ENCODE assay signal across 24 cellular contexts in genomic region chr20:36623444-36623843, GRCh38. TPM values are rescaled to one million over a fixed set of nuclear protein-coding genes. Genes with fewer than 3 reads are reported as not detected.
DNase-seq lines count a peak whose midpoint lies in the region; ATAC-seq lines count a peak whose summit lies in the region.
"Had no signal": no experiment of that assay in that cellular context is flagged by ENCODE, and none has a peak within 500 bp of the region (broad histone marks: within the 10 kb centered on the region; RNA-seq: fewer than 3 reads in every experiment).

No MANE protein-coding gene starts in this region.

- CTCF ChIA-PET in CD4-positive, alpha-beta memory T cell (lab: Charles Lee; ENCODE audit: partially characterized antibody): interaction anchor here (0.6 to 2.1 kb wide), 6 partner anchors 9 to 22 kb away, joined by 3 to 6 read pairs (median 4); partner anchors contain the start of genes RAB5IF and SLA2
- CTCF ChIA-PET in naive thymus-derived CD4-positive, alpha-beta T cell (lab: Charles Lee): interaction anchor here (0.6 to 0.7 kb wide), 4 partner anchors 10 to 1368 kb away, joined by 3 to 5 read pairs (median 4); no protein-coding TSS in a partner anchor

- H3K9me3 Mint-ChIP-seq in CD4-positive, alpha-beta memory T cell: peaks cover 0 to 2% (median 0%) of the 10 kb centered on the region in 8 donors
- H3K9me3 Mint-ChIP-seq in activated T-helper 2 cell treated with anti-CD3 and anti-CD28 coated beads, Interferon-gamma antibody, Interleukin-2, Interleukin-4, amounts not matched to agents 10 μg/mL and 5 μg/mL and 100 μg/mL, durations not matched to agents 14 hours and 24 hours and 36 hours: no peaks in the 10 kb centered on the region
- H3K9me3 Mint-ChIP-seq in naive thymus-derived CD4-positive, alpha-beta T cell: no peaks in the 10 kb centered on the region
- H3K9me3 Mint-ChIP-seq: IgD-negative memory B cell; memory B cell; stimulated activated memory B cell treated with anti-CD40 and anti-IgM and Interleukin-4, amounts not matched to agents 10 μg/mL and 1 μg/mL and 100 μg/mL, for 72 hours had no signal

- H3K27ac Mint-ChIP-seq in CD4-positive, alpha-beta memory T cell: peak overlapping the region; percentile 21 to 87 (median 43)
- H3K27ac Mint-ChIP-seq in activated T-helper 2 cell treated with anti-CD3 and anti-CD28 coated beads, Interferon-gamma antibody, Interleukin-2, Interleukin-4, amounts not matched to agents 10 μg/mL and 5 μg/mL and 100 μg/mL, durations not matched to agents 14 hours and 24 hours and 36 hours: peak overlapping the region; percentile 52
- peak overlapping the region; percentile 40 to 87 (median 76) for H3K27ac Mint-ChIP-seq in naive thymus-derived CD4-positive, alpha-beta T cell
- H3K27ac Mint-ChIP-seq: memory B cell; stimulated activated memory B cell treated with anti-CD40 and anti-IgM and Interleukin-4, amounts not matched to agents 10 μg/mL and 1 μg/mL and 100 μg/mL, for 72 hours had no signal

- DNase-seq in DMS53 (lab: John Stamatoyannopoulos, UW): peak; percentile 29
- no peak for DNase-seq in DMS53 treated with DMSO at 0.1 percent for 48 hours (lab: John Stamatoyannopoulos, UW; ENCODE audit: unreplicated experiment)
- no peak for DNase-seq in CD4-positive, alpha-beta memory T cell
- DNase-seq in activated T-helper 2 cell treated with anti-CD3 and anti-CD28 coated beads, Interferon-gamma antibody, Interleukin-2, Interleukin-4, amounts not matched to agents 10 μg/mL and 5 μg/mL and 100 μg/mL, durations not matched to agents 14 hours and 24 hours and 36 hours (ENCODE audit: low spot score): no peak
- no peak for DNase-seq in naive thymus-derived CD4-positive, alpha-beta T cell
- no peak for DNase-seq in NCI-H2227 (lab: John Stamatoyannopoulos, UW; ENCODE audit: unreplicated experiment)
- DNase-seq in NCI-H526 treated with DMSO at 0.1 percent for 48 hours (lab: John Stamatoyannopoulos, UW): no peak
- DNase-seq: 8988T; esophagus squamous epithelium; gastrocnemius medialis; NCI-H1048; NCI-H187; NCI-H2171 treated with DMSO at 0.1 percent for 48 hours; NCI-H524 treated with DMSO at 0.1 percent for 48 hours; stimulated activated CD4-positive, alpha-beta T cell treated with anti-CD3 and anti-CD28 coated beads, Interleukin-12 subunit alpha, Interleukin-12 subunit beta, amount 100 ng/mL, for 4 hours; stimulated activated CD4-positive, alpha-beta T cell treated with anti-CD3 and anti-CD28 coated beads, Interleukin-4, amount 100 ng/mL, for 24 hours; T-helper 9 cell; WERI-Rb-1 had no signal

- H3K27ac ChIP-seq in CD4-positive, alpha-beta memory T cell (ENCODE audit: low read depth, low read length): no peak overlapping the region
- peak overlapping the region; percentile 23 for H3K27ac ChIP-seq in naive thymus-derived CD4-positive, alpha-beta T cell (ENCODE audit: low read depth, low read length)
- H3K27ac ChIP-seq: gastrocnemius medialis, WERI-Rb-1 had no signal

- H3K27me3 Mint-ChIP-seq in CD4-positive, alpha-beta memory T cell: no peaks in the 10 kb centered on the region
- H3K27me3 Mint-ChIP-seq in activated T-helper 2 cell treated with anti-CD3 and anti-CD28 coated beads, Interferon-gamma antibody, Interleukin-2, Interleukin-4, amounts not matched to agents 10 μg/mL and 5 μg/mL and 100 μg/mL, durations not matched to agents 14 hours and 24 hours and 36 hours (ENCODE audit: low read depth): no peaks in the 10 kb centered on the region
- no peaks in the 10 kb centered on the region for H3K27me3 Mint-ChIP-seq in naive thymus-derived CD4-positive, alpha-beta T cell
- H3K27me3 Mint-ChIP-seq: IgD-negative memory B cell; memory B cell; progenitor cell of endocrine pancreas; stimulated activated memory B cell treated with anti-CD40 and anti-IgM and Interleukin-4, amounts not matched to agents 10 μg/mL and 1 μg/mL and 100 μg/mL, for 72 hours had no signal

- H3K4me1 ChIP-seq in CD4-positive, alpha-beta memory T cell (ENCODE audit: insufficient read depth, low read length): peaks cover 17% of the 10 kb centered on the region
- peaks cover 5 to 10% of the 10 kb centered on the region in 2 donors for H3K4me1 ChIP-seq in naive thymus-derived CD4-positive, alpha-beta T cell (ENCODE audit: control insufficient read depth in 2 of 2, insufficient read depth in 2 of 2, low read length in 2 of 2)
- H3K4me1 ChIP-seq: gastrocnemius medialis had no signal

- intact Hi-C loops in CD4-positive, alpha-beta memory T cell (cut with micrococcal nuclease): no loop called here
- intact Hi-C loops in activated T-helper 2 cell treated with anti-CD3 and anti-CD28 coated beads, Interferon-gamma antibody, Interleukin-2, Interleukin-4, amounts not matched to agents 10 μg/mL and 5 μg/mL and 100 μg/mL, durations not matched to agents 14 hours and 24 hours and 36 hours (cut with micrococcal nuclease): no loop called here
- intact Hi-C loops in naive thymus-derived CD4-positive, alpha-beta T cell (cut with micrococcal nuclease): no loop called here

- no peak overlapping the region for H3K4me3 ChIP-seq in CD4-positive, alpha-beta memory T cell (ENCODE audit: low read length in 2 of 2)
- H3K4me3 ChIP-seq in naive thymus-derived CD4-positive, alpha-beta T cell (ENCODE audit: low read length): no peak overlapping the region
- H3K4me3 ChIP-seq: esophagus squamous epithelium, gastrocnemius medialis had no signal

- no peak overlapping the region for H3K4me3 Mint-ChIP-seq in CD4-positive, alpha-beta memory T cell
- no peak overlapping the region for H3K4me3 Mint-ChIP-seq in activated T-helper 2 cell treated with anti-CD3 and anti-CD28 coated beads, Interferon-gamma antibody, Interleukin-2, Interleukin-4, amounts not matched to agents 10 μg/mL and 5 μg/mL and 100 μg/mL, durations not matched to agents 14 hours and 24 hours and 36 hours (ENCODE audit: low read depth)
- H3K4me3 Mint-ChIP-seq in naive thymus-derived CD4-positive, alpha-beta T cell: no peak overlapping the region
- H3K4me3 Mint-ChIP-seq: IgD-negative memory B cell; memory B cell; stimulated activated memory B cell treated with anti-CD40 and anti-IgM and Interleukin-4, amounts not matched to agents 10 μg/mL and 1 μg/mL and 100 μg/mL, for 72 hours had no signal

- H3K9me3 ChIP-seq in CD4-positive, alpha-beta memory T cell (ENCODE audit: control insufficient read depth in 1 of 2, low read length in 2 of 2): no peaks in the 10 kb centered on the region
- H3K9me3 ChIP-seq in naive thymus-derived CD4-positive, alpha-beta T cell (ENCODE audit: control insufficient read depth in 2 of 3, low read length in 3 of 3): no peaks in the 10 kb centered on the region
- H3K9me3 ChIP-seq: esophagus squamous epithelium, gastrocnemius medialis, neutrophil had no signal

- peaks cover 12 to 49% (median 29%) of the 10 kb centered on the region in 4 donors for H3K4me1 Mint-ChIP-seq in CD4-positive, alpha-beta memory T cell
- peaks cover 12% of the 10 kb centered on the region for H3K4me1 Mint-ChIP-seq in activated T-helper 2 cell treated with anti-CD3 and anti-CD28 coated beads, Interferon-gamma antibody, Interleukin-2, Interleukin-4, amounts not matched to agents 10 μg/mL and 5 μg/mL and 100 μg/mL, durations not matched to agents 14 hours and 24 hours and 36 hours (ENCODE audit: low read depth)
- peaks cover 18 to 44% (median 39%) of the 10 kb centered on the region in 7 donors for H3K4me1 Mint-ChIP-seq in naive thymus-derived CD4-positive, alpha-beta T cell
- H3K4me1 Mint-ChIP-seq: stimulated activated memory B cell treated with anti-CD40 and anti-IgM and Interleukin-4, amounts not matched to agents 10 μg/mL and 1 μg/mL and 100 μg/mL, for 72 hours had no signal

- no peak for ATAC-seq in naive thymus-derived CD4-positive, alpha-beta T cell
- ATAC-seq in GM18517 (IDR thresholded peaks at IDR 0.05; ENCODE audit: unreplicated experiment): no peak
- ATAC-seq: stimulated activated memory B cell treated with anti-CD40 and anti-IgM and Interleukin-4, amounts not matched to agents 10 μg/mL and 1 μg/mL and 100 μg/mL, for 72 hours had no signal

- POLR2A ChIA-PET in CD4-positive, alpha-beta memory T cell (lab: Charles Lee; ENCODE audit: partially characterized antibody): interaction anchor here (0.6 to 2.2 kb wide), 3 partner anchors 15 to 65 kb away, joined by 3 to 8 read pairs (median 4); partner anchors contain the start of gene RAB5IF
- POLR2A ChIA-PET in naive thymus-derived CD4-positive, alpha-beta T cell (lab: Charles Lee): interaction anchor here (0.6 to 1.4 kb wide), 3 partner anchors 11 to 101 kb away, joined by 3 to 6 read pairs (median 6); partner anchors contain the start of gene SLA2

- peaks cover 37 to 50% of the 10 kb centered on the region in 2 donors for H3K36me3 Mint-ChIP-seq in CD4-positive, alpha-beta memory T cell
- H3K36me3 Mint-ChIP-seq in activated T-helper 2 cell treated with anti-CD3 and anti-CD28 coated beads, Interferon-gamma antibody, Interleukin-2, Interleukin-4, amounts not matched to agents 10 μg/mL and 5 μg/mL and 100 μg/mL, durations not matched to agents 14 hours and 24 hours and 36 hours (ENCODE audit: low read depth): peaks cover 52% of the 10 kb centered on the region
- H3K36me3 Mint-ChIP-seq in naive thymus-derived CD4-positive, alpha-beta T cell: peaks cover 11 to 44% (median 33%) of the 10 kb centered on the region in 5 donors

- no peaks in the 10 kb centered on the region for H3K27me3 ChIP-seq in CD4-positive, alpha-beta memory T cell (ENCODE audit: insufficient read depth, low read length)
- no peaks in the 10 kb centered on the region for H3K27me3 ChIP-seq in naive thymus-derived CD4-positive, alpha-beta T cell (ENCODE audit: control insufficient read depth in 2 of 2, insufficient read depth in 2 of 2, low read length in 2 of 2)
- H3K27me3 ChIP-seq: esophagus squamous epithelium, gastrocnemius medialis, neutrophil had no signal

- peaks cover 22% of the 10 kb centered on the region for H3K36me3 ChIP-seq in CD4-positive, alpha-beta memory T cell (ENCODE audit: insufficient read depth, low read length)
- peaks cover 4 to 51% (median 9%) of the 10 kb centered on the region in 3 experiments for H3K36me3 ChIP-seq in naive thymus-derived CD4-positive, alpha-beta T cell (ENCODE audit: control insufficient read depth in 2 of 3, insufficient read depth in 3 of 3, low read length in 3 of 3)
- H3K36me3 ChIP-seq: esophagus squamous epithelium, gastrocnemius medialis, WERI-Rb-1 had no signal

RNA-seq across cellular contexts. Expression of gene RAB5IF, which starts 17.9 kb away (rescaled TPM):
- 10 to 100 TPM; 63.4 to 67.5 TPM for total RNA-seq in CD4-positive, alpha-beta memory T cell
- 100 to 1,000 TPM; 162 to 212 TPM for polyA plus RNA-seq in CD4-positive, alpha-beta memory T cell
- 94.5 and 99.0 TPM in 2 replicates for total RNA-seq in activated T-helper 2 cell treated with anti-CD3 and anti-CD28 coated beads, Interferon-gamma antibody, Interleukin-2, Interleukin-4, amounts not matched to agents 10 μg/mL and 5 μg/mL and 100 μg/mL, durations not matched to agents 14 hours and 24 hours and 36 hours
- total RNA-seq in naive thymus-derived CD4-positive, alpha-beta T cell: 100 to 1,000 TPM in 1 of 5 experiments, 10 to 100 TPM in 4; 47.9 to 100 (median 53.1) TPM
- 100 to 1,000 TPM; 104 to 153 TPM for polyA plus RNA-seq in naive thymus-derived CD4-positive, alpha-beta T cell

RNA-seq across cellular contexts. Expression of gene SLA2, which starts 22.6 kb away (rescaled TPM):
- 10 to 100 TPM; 28.7 to 29.9 TPM for total RNA-seq in CD4-positive, alpha-beta memory T cell
- polyA plus RNA-seq in CD4-positive, alpha-beta memory T cell: 10 to 100 TPM; 12.7 to 14.3 TPM
- total RNA-seq in activated T-helper 2 cell treated with anti-CD3 and anti-CD28 coated beads, Interferon-gamma antibody, Interleukin-2, Interleukin-4, amounts not matched to agents 10 μg/mL and 5 μg/mL and 100 μg/mL, durations not matched to agents 14 hours and 24 hours and 36 hours: 54.9 and 56.5 TPM in 2 replicates
- total RNA-seq in naive thymus-derived CD4-positive, alpha-beta T cell: 10 to 100 TPM; 28.3 to 80.7 (median 29.7) TPM
- polyA plus RNA-seq in naive thymus-derived CD4-positive, alpha-beta T cell: 10 to 100 TPM; 11.0 to 13.7 TPM
- total RNA-seq: gastrocnemius medialis had no signal

RNA-seq across cellular contexts. Expression of gene TGIF2, which starts 50.0 kb away (rescaled TPM):
- 10 to 100 TPM; 31.7 to 35.0 TPM for total RNA-seq in CD4-positive, alpha-beta memory T cell
- polyA plus RNA-seq in CD4-positive, alpha-beta memory T cell: 10 to 100 TPM; 19.2 to 24.7 TPM
- total RNA-seq in activated T-helper 2 cell treated with anti-CD3 and anti-CD28 coated beads, Interferon-gamma antibody, Interleukin-2, Interleukin-4, amounts not matched to agents 10 μg/mL and 5 μg/mL and 100 μg/mL, durations not matched to agents 14 hours and 24 hours and 36 hours: 44.3 and 50.6 TPM in 2 replicates
- 10 to 100 TPM; 35.6 to 44.3 (median 40.7) TPM for total RNA-seq in naive thymus-derived CD4-positive, alpha-beta T cell
- polyA plus RNA-seq in naive thymus-derived CD4-positive, alpha-beta T cell: 10 to 100 TPM; 32.1 to 37.7 TPM
